Comparison of ENCODE assay signal across 8 cellular contexts in the genomic region with DNA sequence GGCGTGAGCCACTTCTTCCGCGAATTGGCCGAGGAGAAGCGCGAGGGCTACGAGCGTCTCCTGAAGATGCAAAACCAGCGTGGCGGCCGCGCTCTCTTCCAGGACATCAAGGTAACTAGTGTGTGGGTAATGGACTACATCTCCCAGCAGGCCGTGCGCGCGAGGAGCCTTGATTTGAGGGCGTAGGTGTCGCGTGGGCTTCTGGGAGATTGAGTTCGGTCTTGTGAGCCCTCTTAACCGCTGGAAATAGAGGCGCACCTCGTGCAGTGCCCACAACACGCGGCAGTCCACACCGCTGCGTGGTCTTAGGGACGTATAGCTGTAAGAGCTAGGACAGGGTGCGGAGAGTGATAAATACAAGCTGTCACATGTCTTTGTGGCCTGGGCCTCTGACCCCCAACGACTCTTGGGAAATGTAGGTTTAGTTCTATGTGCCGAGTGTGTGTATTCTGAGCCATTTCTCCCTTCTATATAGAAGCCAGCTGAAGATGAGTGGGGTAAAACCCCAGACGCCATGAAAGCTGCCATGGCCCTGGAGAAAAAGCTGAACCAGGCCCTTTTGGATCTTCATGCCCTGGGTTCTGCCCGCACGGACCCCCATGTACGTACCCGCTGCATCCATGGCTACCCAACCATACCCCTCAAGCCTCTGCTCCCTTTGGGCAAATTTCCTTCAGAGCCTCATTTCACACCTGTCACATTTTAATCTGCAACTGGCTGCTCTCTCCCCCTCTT. TPM values are rescaled to one million over a fixed set of nuclear protein-coding genes. Genes with fewer than 3 reads are reported as not detected.
DNase-seq lines count a peak whose midpoint lies in the region; ATAC-seq and TF ChIP-seq lines count a peak whose summit lies in the region.

No MANE protein-coding gene starts in this region.

- peak; percentile 74 for DNase-seq in CD14-positive monocyte (ENCODE audit: low spot score)
- DNase-seq in LoVo (ENCODE audit: low spot score) = peak; percentile 75
- DNase-seq in RPMI8226 = peak; percentile 87
- DNase-seq in activated effector memory CD4-positive, alpha-beta T cell treated with anti-CD3 and anti-CD28 coated beads, Interleukin-2, amount 50 U/mL, for 16 hours = peak; percentile 96
- peak; percentile 79 for DNase-seq in fibroblast of the aortic adventitia (ENCODE audit: low read depth)
- peak; percentile 86 for DNase-seq in nephron progenitor cell
- DNase-seq in stimulated activated naive CD8-positive, alpha-beta T cell treated with anti-CD3 and anti-CD28 coated beads, Interleukin-15, amount 100 ng/mL, for 72 hours = peak; percentile 87 to 91

- TF ChIP-seq CTCF in CD14-positive monocyte (IDR thresholded peaks at IDR 0.05) = no peak
- TF ChIP-seq CTCF in fibroblast of the aortic adventitia (IDR thresholded peaks at IDR 0.05; ENCODE audit: insufficient read depth, low read length) = no peak
- TF ChIP-seq CTCF in nephron progenitor cell (IDR thresholded peaks at IDR 0.05) = no peak

- H3K4me3 Mint-ChIP-seq in CD14-positive monocyte (peak overlapping the region; percentile 99 to 100), nephron progenitor cell (peak overlapping the region; percentile 99)
- peak overlapping the region; percentile 92 to 96 for H3K4me3 Mint-ChIP-seq in stimulated activated naive CD8-positive, alpha-beta T cell treated with anti-CD3 and anti-CD28 coated beads, Interleukin-15, amount 100 ng/mL, for 72 hours

- H3K4me1 Mint-ChIP-seq in CD14-positive monocyte (peaks cover 68% of the 10 kb centered on the region), nephron progenitor cell (peaks cover 75% of the 10 kb centered on the region)
- peaks cover 83% of the 10 kb centered on the region for H3K4me1 Mint-ChIP-seq in stimulated activated naive CD8-positive, alpha-beta T cell treated with anti-CD3 and anti-CD28 coated beads, Interleukin-15, amount 100 ng/mL, for 72 hours

- peaks cover 0 to 10% (median 0%) of the 10 kb centered on the region in 7 donors for H3K9me3 Mint-ChIP-seq in CD14-positive monocyte
- H3K9me3 Mint-ChIP-seq in nephron progenitor cell = no peaks in the 10 kb centered on the region
- no peaks in the 10 kb centered on the region for H3K9me3 Mint-ChIP-seq in stimulated activated naive CD8-positive, alpha-beta T cell treated with anti-CD3 and anti-CD28 coated beads, Interleukin-15, amount 100 ng/mL, for 72 hours

- peak; percentile 22 for ATAC-seq in GM19467 (IDR thresholded peaks at IDR 0.05; ENCODE audit: unreplicated experiment)
- ATAC-seq in stimulated activated naive CD8-positive, alpha-beta T cell treated with anti-CD3 and anti-CD28 coated beads, Interleukin-15, amount 100 ng/mL, for 72 hours = peak; percentile 59

- H3K36me3 Mint-ChIP-seq in CD14-positive monocyte (peaks cover 36 to 48% of the 10 kb centered on the region in 2 donors), nephron progenitor cell (ENCODE audit: low read depth) (peaks cover 51% of the 10 kb centered on the region)

- peak overlapping the region; percentile 99 for H3K4me3 ChIP-seq in fibroblast of the aortic adventitia (ENCODE audit: low read depth, low read length)

- H3K27me3 Mint-ChIP-seq in CD14-positive monocyte (ENCODE audit: low read depth in 3 of 3) = peaks cover 0 to 14% (median 0%) of the 10 kb centered on the region in 3 donors
- peaks cover 7% of the 10 kb centered on the region for H3K27me3 Mint-ChIP-seq in nephron progenitor cell (ENCODE audit: low read depth, poor library complexity)
- H3K27me3 Mint-ChIP-seq in stimulated activated naive CD8-positive, alpha-beta T cell treated with anti-CD3 and anti-CD28 coated beads, Interleukin-15, amount 100 ng/mL, for 72 hours = no peaks in the 10 kb centered on the region

- intact Hi-C loops in CD14-positive monocyte (cut with micrococcal nuclease) = loop anchor here (2.0 to 10.0 kb wide), 3 partner anchors 91 to 331 kb away; partner anchors contain the start of gene DBP (in 2 of the 2)

- H3K27ac Mint-ChIP-seq in CD14-positive monocyte = peak overlapping the region; percentile 95 to 99 (median 97)
- H3K27ac Mint-ChIP-seq in nephron progenitor cell = peak overlapping the region; percentile 94
- peak overlapping the region; percentile 96 to 98 for H3K27ac Mint-ChIP-seq in stimulated activated naive CD8-positive, alpha-beta T cell treated with anti-CD3 and anti-CD28 coated beads, Interleukin-15, amount 100 ng/mL, for 72 hours

RNA-seq across cellular contexts. Expression of gene FTL, which starts 0.9 kb away (rescaled TPM):
- over 10,000 TPM; 23,650 to 26,681 TPM for polyA plus RNA-seq in CD14-positive monocyte
- total RNA-seq in fibroblast of the aortic adventitia (ENCODE audit: low replicate concordance) = 5,494 and 8,302 TPM in 2 replicates

RNA-seq across cellular contexts. Expression of gene BAX, which starts 11.3 kb away (rescaled TPM):
- 10 to 100 TPM; 69.2 to 80.5 TPM for polyA plus RNA-seq in CD14-positive monocyte
- total RNA-seq in fibroblast of the aortic adventitia (ENCODE audit: low replicate concordance) = 15.5 and 45.8 TPM in 2 replicates

RNA-seq across cellular contexts. Expression of gene GYS1, which starts 27.1 kb away (rescaled TPM):
- 10 to 100 TPM; 13.3 to 21.3 TPM for polyA plus RNA-seq in CD14-positive monocyte
- total RNA-seq in fibroblast of the aortic adventitia (ENCODE audit: low replicate concordance) = 5.5 and 38.6 TPM in 2 replicates

RNA-seq across cellular contexts. Expression of gene RUVBL2, which starts 27.7 kb away (rescaled TPM):
- polyA plus RNA-seq in CD14-positive monocyte = 10 to 100 TPM; 40.1 to 41.9 TPM
- total RNA-seq in fibroblast of the aortic adventitia (ENCODE audit: low replicate concordance) = 16.3 and 119 TPM in 2 replicates

RNA-seq across cellular contexts. Expression of gene DHDH, which starts 32.5 kb away (rescaled TPM):
- polyA plus RNA-seq in CD14-positive monocyte = under 1 TPM in 1 of 2 donors, not detected in 1; 0.38 TPM
- not detected in 2 replicates for total RNA-seq in fibroblast of the aortic adventitia (ENCODE audit: low replicate concordance)

Comparison
In these comparisons a context has a peak if more than half of its experiments do, and no peak if none do; other contexts are left out.
1. Peak in every context shown above with its lines: DNase-seq, ATAC-seq and H3K4me3 ChIP-seq.